In genomic region chr17:73725794-73726193, GRCh38 we compare ENCODE assay signal across 34 cellular contexts.
"Had no signal": no experiment of that assay in that cellular context is flagged by ENCODE, and none has a peak within 500 bp of the region (broad histone marks: within the 10 kb centered on the region; RNA-seq: fewer than 3 reads in every experiment).

No MANE protein-coding gene starts in this region.

- DNase-seq: activated CD4-positive, alpha-beta memory T cell treated with anti-CD3 and anti-CD28 coated beads, Interleukin-2, amount 10 ng/mL, durations not matched to agents 7 days and 5 days; activated CD4-positive, alpha-beta T cell treated with anti-CD3 and anti-CD28 coated beads for 1 hour; activated CD4-positive, alpha-beta T cell treated with anti-CD3 and anti-CD28 coated beads for 36 hours; activated CD4-positive, alpha-beta T cell treated with anti-CD3 and anti-CD28 coated beads for 48 hours; activated CD4-positive, alpha-beta T cell treated with anti-CD3 and anti-CD28 coated beads, Interleukin-2, amount 10 ng/mL, durations not matched to agents 7 days and 5 days; activated CD4-positive, alpha-beta T cell treated with anti-CD3 and anti-CD28 coated beads, Interleukin-2, amount 50 U/mL, for 48 hours; activated CD4-positive, CD25-positive, alpha-beta regulatory T cell; activated CD8-positive, alpha-beta memory T cell treated with anti-CD3 and anti-CD28 coated beads for 24 hours; activated CD8-positive, alpha-beta memory T cell treated with anti-CD3 and anti-CD28 coated beads, Interleukin-2, amount 10 ng/mL, durations not matched to agents 7 days and 5 days; activated CD8-positive, alpha-beta memory T cell treated with anti-CD3 and anti-CD28 coated beads, Interleukin-2, amount 50 U/mL, for 48 hours; activated CD8-positive, alpha-beta T cell treated with anti-CD3 and anti-CD28 coated beads, Interleukin-2, amount 10 ng/mL, durations not matched to agents 7 days and 5 days; activated effector memory CD4-positive, alpha-beta T cell treated with Interleukin-2 at 50 U/mL for 16 hours; activated gamma-delta T cell; activated naive CD4-positive, alpha-beta T cell treated with anti-CD3 and anti-CD28 coated beads, Interleukin-2, amount 10 ng/mL, durations not matched to agents 7 days and 5 days; activated naive CD4-positive, alpha-beta T cell treated with Interleukin-2 at 50 U/mL for 16 hours; activated naive CD8-positive, alpha-beta T cell treated with anti-CD3 and anti-CD28 coated beads, Interleukin-2, amount 10 ng/mL, durations not matched to agents 7 days and 5 days; activated naive CD8-positive, alpha-beta T cell treated with anti-CD3 and anti-CD28 coated beads, Interleukin-2, amount 50 U/mL, for 24 hours; activated T-cell treated with anti-CD3 and anti-CD28 coated beads, Interleukin-2, amount 50 U/mL, for 24 hours; activated T-cell treated with anti-CD3 and anti-CD28 coated beads, Interleukin-2, amount 50 U/mL, for 48 hours; amygdala; anterior cingulate cortex; body of pancreas; brain microvascular endothelial cell; caudate nucleus; cerebellar nuclear complex; T-helper 1 cell; T-helper 2 cell; T-helper 9 cell had no signal

- H3K36me3 ChIP-seq: brain microvascular endothelial cell, breast epithelium had no signal

- H3K27me3 ChIP-seq: body of pancreas, brain microvascular endothelial cell had no signal

- H3K27ac ChIP-seq: body of pancreas, brain microvascular endothelial cell, breast epithelium, VCaP had no signal

- H3K4me1 ChIP-seq: body of pancreas, breast epithelium had no signal

- H3K4me3 ChIP-seq: body of pancreas, breast epithelium had no signal

- FAIRE-seq: astrocyte, TTC549 had no signal

- ATAC-seq: activated CD4-positive, alpha-beta T cell treated with anti-CD3 and anti-CD28 coated beads for 36 hours; activated CD4-positive, CD25-positive, alpha-beta regulatory T cell treated with anti-CD3 and anti-CD28 coated beads, Interleukin-2, amount 50 U/mL, for 24 hours; activated CD8-positive, alpha-beta memory T cell treated with anti-CD3 and anti-CD28 coated beads, Interleukin-2, amount 10 ng/mL, durations not matched to agents 7 days and 5 days; activated CD8-positive, alpha-beta T cell treated with anti-CD3 and anti-CD28 coated beads, Interleukin-2, amount 10 ng/mL, durations not matched to agents 7 days and 5 days; activated naive CD8-positive, alpha-beta T cell treated with anti-CD3 and anti-CD28 coated beads, Interleukin-2, amount 50 U/mL, for 24 hours; body of pancreas; WTC11 had no signal
